Comparison of ENCODE assay signal across 12 cellular contexts in genomic region chr16:963913-964695, GRCh38. TPM values are rescaled to one million over a fixed set of nuclear protein-coding genes. Genes with fewer than 3 reads are reported as not detected.
DNase-seq lines count a peak whose midpoint lies in the region; ATAC-seq and TF ChIP-seq lines count a peak whose summit lies in the region.
"Had no signal": no experiment of that assay in that cellular context is flagged by ENCODE, and none has a peak within 500 bp of the region (broad histone marks: within the 10 kb centered on the region; RNA-seq: fewer than 3 reads in every experiment).

No MANE protein-coding gene starts in this region.

- H3K36me3 ChIP-seq in H7 (replicated peaks; ENCODE audit: control insufficient read depth, insufficient read depth, low read length): no peaks in the 10 kb centered on the region

- H3K4me1 Mint-ChIP-seq in T-helper 2 cell treated with Interferon-gamma antibody and Interleukin-4, amounts not matched to agents 5 μg/mL and 100 μg/mL, for 36 hours (ENCODE audit: low read depth): peaks cover 26% of the 10 kb centered on the region

- TF ChIP-seq CTCF in dorsolateral prefrontal cortex (IDR thresholded peaks at IDR 0.05 in 54 of 56, conservative IDR thresholded peaks at IDR 0.05 in 2 of 56; ENCODE audit: low read depth in 1 of 56, partially characterized antibody in 56 of 56): peak in 1 of 56 donors; percentile 0

- H3K27ac Mint-ChIP-seq in T-helper 2 cell treated with Interferon-gamma antibody and Interleukin-4, amounts not matched to agents 5 μg/mL and 100 μg/mL, for 36 hours: peak overlapping the region; percentile 93

- H3K27me3 ChIP-seq in dorsolateral prefrontal cortex (no peaks in the 10 kb centered on the region), H7 (ENCODE audit: control insufficient read depth, insufficient read depth, low read length) (no peaks in the 10 kb centered on the region)
- H3K27me3 ChIP-seq: right atrium auricular region had no signal

- H3K9me3 Mint-ChIP-seq in T-helper 2 cell treated with Interferon-gamma antibody and Interleukin-4, amounts not matched to agents 5 μg/mL and 100 μg/mL, for 36 hours: peaks cover 9% of the 10 kb centered on the region

- DNase-seq in DMS79 (lab: John Stamatoyannopoulos, UW) (peak; percentile 95), dorsolateral prefrontal cortex (no peak), sciatic nerve (ENCODE audit: low spot score) (no peak), C1 segment of cervical spinal cord (lab: John Stamatoyannopoulos, UW) (no peak), H7 (no peak)
- DNase-seq in T-helper 2 cell treated with Interferon-gamma antibody and Interleukin-4, amounts not matched to agents 5 μg/mL and 100 μg/mL, for 36 hours (ENCODE audit: low spot score): no peak
- DNase-seq: DND-41, NCI-H1417 treated with DMSO at 0.1 percent for 48 hours had no signal

- H3K4me3 ChIP-seq in dorsolateral prefrontal cortex: peak overlapping the region in 56 of 59 donors; percentile 3 to 60 (median 42)
- no peak overlapping the region for H3K4me3 ChIP-seq in H7 (ENCODE audit: insufficient read depth, low read depth, low read length)
- H3K4me3 ChIP-seq: right atrium auricular region had no signal

- peaks cover 32% of the 10 kb centered on the region for H3K36me3 Mint-ChIP-seq in T-helper 2 cell treated with Interferon-gamma antibody and Interleukin-4, amounts not matched to agents 5 μg/mL and 100 μg/mL, for 36 hours (ENCODE audit: low read depth)

- ATAC-seq in sciatic nerve: peak; percentile 35
- ATAC-seq in GM21529 (IDR thresholded peaks at IDR 0.05; ENCODE audit: unreplicated experiment): no peak
- ATAC-seq in HG03175 (IDR thresholded peaks at IDR 0.05; ENCODE audit: unreplicated experiment): no peak
- ATAC-seq: HCT116 had no signal

- peak overlapping the region; percentile 82 for H3K4me3 Mint-ChIP-seq in T-helper 2 cell treated with Interferon-gamma antibody and Interleukin-4, amounts not matched to agents 5 μg/mL and 100 μg/mL, for 36 hours

- no peaks in the 10 kb centered on the region for H3K27me3 Mint-ChIP-seq in T-helper 2 cell treated with Interferon-gamma antibody and Interleukin-4, amounts not matched to agents 5 μg/mL and 100 μg/mL, for 36 hours (ENCODE audit: low read depth)

- intact Hi-C loops in dorsolateral prefrontal cortex (cut with DNase I): loop anchor here in 1 of 2 donors (10.0 kb wide), 1 partner anchor 249 kb away; the partner anchor contains the start of gene METRN
- intact Hi-C loops in sciatic nerve (cut with DNase I): loop anchor here (10.0 kb wide), 1 partner anchor 69 kb away; no protein-coding TSS in a partner anchor

- H3K27ac ChIP-seq in dorsolateral prefrontal cortex: peak overlapping the region in 58 of 59 donors; percentile 2 to 89 (median 79)
- H3K27ac ChIP-seq: right atrium auricular region had no signal

RNA-seq across cellular contexts. Expression of gene LMF1, which starts 6.7 kb away (rescaled TPM):
- total RNA-seq in dorsolateral prefrontal cortex (10 to 100 TPM; 26.2 to 68.7 (median 45.4) TPM), sciatic nerve (31.3 TPM)
- 7.1 and 9.5 TPM in 2 replicates for total RNA-seq in H7 (2014; rRNA removed; shearing (Covaris generic))

RNA-seq across cellular contexts. Expression of gene SOX8, which starts 17.5 kb away (rescaled TPM):
- total RNA-seq in dorsolateral prefrontal cortex (100 to 1,000 TPM in 11 of 120 experiments, 10 to 100 TPM in 109; 17.7 to 191 (median 59.0) TPM), sciatic nerve (57.7 TPM)
- total RNA-seq in H7 (2014; rRNA removed; shearing (Covaris generic)): 10.0 and 12.8 TPM in 2 replicates
